Comparison of ENCODE assay signal across 8 cellular contexts in genomic region chr17:30379303-30380105, GRCh38. TPM values are rescaled to one million over a fixed set of nuclear protein-coding genes. Genes with fewer than 3 reads are reported as not detected.
DNase-seq lines count a peak whose midpoint lies in the region; ATAC-seq and TF ChIP-seq lines count a peak whose summit lies in the region.

No MANE protein-coding gene starts in this region.

- no peaks in the 10 kb centered on the region for H3K36me3 ChIP-seq in tibial artery

- POLR2A ChIA-PET in activated CD4-positive, alpha-beta T cell treated with anti-CD3 and anti-CD28 coated beads, Interleukin-2, amount 10 ng/mL, durations not matched to agents 7 days and 5 days (lab: Charles Lee) = no interaction called here

- peak overlapping the region; percentile 85 for H3K27ac ChIP-seq in 22Rv1
- peak overlapping the region; percentile 81 to 90 for H3K27ac ChIP-seq in tibial artery

- intact Hi-C loops in tibial artery (cut with DNase I; ENCODE audit: low total_unique reads) = loop anchor here (5.0 kb wide), 1 partner anchor 87 kb away; the partner anchor contains the start of gene BLMH

- peaks cover under 1% of the 10 kb centered on the region for H3K27me3 Mint-ChIP-seq in activated CD4-positive, alpha-beta T cell treated with anti-CD3 and anti-CD28 coated beads, Interleukin-2, amount 10 ng/mL, durations not matched to agents 7 days and 5 days
- no peaks in the 10 kb centered on the region for H3K27me3 Mint-ChIP-seq in effector memory CD8-positive, alpha-beta T cell

- ATAC-seq in GM18907 (IDR thresholded peaks at IDR 0.05; ENCODE audit: unreplicated experiment) = peak; percentile 34
- ATAC-seq in HG03460 (IDR thresholded peaks at IDR 0.05; ENCODE audit: unreplicated experiment) = peak; percentile 1
- ATAC-seq in effector memory CD8-positive, alpha-beta T cell (replicated peaks) = peak; percentile 3
- no peak for ATAC-seq in HG03457 (IDR thresholded peaks at IDR 0.05; ENCODE audit: unreplicated experiment)

- H3K9me3 ChIP-seq in tibial artery = no peaks in the 10 kb centered on the region

- TF ChIP-seq CTCF in 22Rv1 (IDR thresholded peaks at IDR 0.05) (no peak), tibial artery (IDR thresholded peaks at IDR 0.05) (no peak)

- H3K4me1 ChIP-seq in tibial artery = peaks cover 0 to 42% (median 18%) of the 10 kb centered on the region in 4 donors

- peak overlapping the region; percentile 80 for H3K27ac Mint-ChIP-seq in activated CD4-positive, alpha-beta T cell treated with anti-CD3 and anti-CD28 coated beads, Interleukin-2, amount 10 ng/mL, durations not matched to agents 7 days and 5 days
- peak overlapping the region; percentile 87 to 91 for H3K27ac Mint-ChIP-seq in effector memory CD8-positive, alpha-beta T cell

- CTCF ChIA-PET in activated CD4-positive, alpha-beta T cell treated with anti-CD3 and anti-CD28 coated beads, Interleukin-2, amount 10 ng/mL, durations not matched to agents 7 days and 5 days (lab: Charles Lee) = interaction anchor here (0.6 to 3.2 kb wide), 5 partner anchors 8 to 30 kb away, joined by 3 to 9 read pairs (median 4); no protein-coding TSS in a partner anchor

- peak; percentile 32 for DNase-seq in activated CD4-positive, alpha-beta T cell treated with anti-CD3 and anti-CD28 coated beads, Interleukin-2, amount 10 ng/mL, durations not matched to agents 7 days and 5 days
- DNase-seq in effector memory CD8-positive, alpha-beta T cell = peak in 2 of 3 experiments; percentile 12 to 19
- DNase-seq in midbrain (lab: John Stamatoyannopoulos, UW) (peak; percentile 27), tibial artery (peak in 1 of 2 donors; percentile 20)

- no peaks in the 10 kb centered on the region for H3K9me3 Mint-ChIP-seq in activated CD4-positive, alpha-beta T cell treated with anti-CD3 and anti-CD28 coated beads, Interleukin-2, amount 10 ng/mL, durations not matched to agents 7 days and 5 days
- no peaks in the 10 kb centered on the region for H3K9me3 Mint-ChIP-seq in effector memory CD8-positive, alpha-beta T cell

- no peaks in the 10 kb centered on the region for H3K36me3 Mint-ChIP-seq in activated CD4-positive, alpha-beta T cell treated with anti-CD3 and anti-CD28 coated beads, Interleukin-2, amount 10 ng/mL, durations not matched to agents 7 days and 5 days (ENCODE audit: low read depth)
- H3K36me3 Mint-ChIP-seq in effector memory CD8-positive, alpha-beta T cell (ENCODE audit: insufficient read depth) = peaks cover 15% of the 10 kb centered on the region

- H3K4me3 ChIP-seq in tibial artery = peak overlapping the region; percentile 78 to 80

- peaks cover 55% of the 10 kb centered on the region for H3K4me1 Mint-ChIP-seq in activated CD4-positive, alpha-beta T cell treated with anti-CD3 and anti-CD28 coated beads, Interleukin-2, amount 10 ng/mL, durations not matched to agents 7 days and 5 days
- peaks cover 34 to 56% of the 10 kb centered on the region in 2 donors for H3K4me1 Mint-ChIP-seq in effector memory CD8-positive, alpha-beta T cell (ENCODE audit: low read depth in 2 of 2)

- no peaks in the 10 kb centered on the region for H3K27me3 ChIP-seq in tibial artery

- H3K4me3 Mint-ChIP-seq in activated CD4-positive, alpha-beta T cell treated with anti-CD3 and anti-CD28 coated beads, Interleukin-2, amount 10 ng/mL, durations not matched to agents 7 days and 5 days = peak overlapping the region; percentile 75
- peak overlapping the region; percentile 82 to 88 for H3K4me3 Mint-ChIP-seq in effector memory CD8-positive, alpha-beta T cell

RNA-seq across cellular contexts. Expression of gene CPD, which starts 0.8 kb away (rescaled TPM):
- total RNA-seq in activated CD4-positive, alpha-beta T cell treated with anti-CD3 and anti-CD28 coated beads, Interleukin-2, amount 10 ng/mL, durations not matched to agents 7 days and 5 days = 10 to 100 TPM; 19.9 to 20.6 TPM

RNA-seq across cellular contexts. Expression of gene TMIGD1, which starts 45.6 kb away (rescaled TPM):
- not detected for total RNA-seq in activated CD4-positive, alpha-beta T cell treated with anti-CD3 and anti-CD28 coated beads, Interleukin-2, amount 10 ng/mL, durations not matched to agents 7 days and 5 days
